ENCODE assay signal across 30 cellular contexts in genomic region chr6:128888444-128889175, GRCh38. TPM values are rescaled to one million over a fixed set of nuclear protein-coding genes. Genes with fewer than 3 reads are reported as not detected.
DNase-seq lines count a peak whose midpoint lies in the region; ATAC-seq and TF ChIP-seq lines count a peak whose summit lies in the region.
"Had no signal": no experiment of that assay in that cellular context is flagged by ENCODE, and none has a peak within 500 bp of the region (broad histone marks: within the 10 kb centered on the region; RNA-seq: fewer than 3 reads in every experiment).

No MANE protein-coding gene starts in this region.

- no peaks in the 10 kb centered on the region for H3K4me1 Mint-ChIP-seq in MCF 10A (ENCODE audit: insufficient read depth, unreplicated experiment)
- H3K4me1 Mint-ChIP-seq: CD14-positive monocyte; CD8-positive, alpha-beta memory T cell had no signal

- H3K4me1 ChIP-seq in breast epithelium (no peaks in the 10 kb centered on the region), cardiac muscle cell (ENCODE audit: low read depth) (peaks cover 68% of the 10 kb centered on the region), right atrium auricular region (peaks cover 0 to 3% of the 10 kb centered on the region in 2 donors)
- H3K4me1 ChIP-seq: BE2C had no signal

- no peak for ATAC-seq in HG02642 (IDR thresholded peaks at IDR 0.05; ENCODE audit: poor library complexity, unreplicated experiment)
- ATAC-seq in SK-N-SH treated with all-trans-retinoic acid at 6 μM for 48 hours: no peak
- ATAC-seq: GM12878, GM23338 had no signal

- H3K4me3 ChIP-seq in breast epithelium: peak overlapping the region in 2 of 3 donors; percentile 8 to 27
- no peak overlapping the region for H3K4me3 ChIP-seq in cardiac muscle cell
- peak overlapping the region; percentile 19 to 65 for H3K4me3 ChIP-seq in right atrium auricular region
- no peak overlapping the region for H3K4me3 ChIP-seq in lower leg skin (ENCODE audit: low read depth, poor library complexity, severe bottlenecking)
- H3K4me3 ChIP-seq: GM12878, GM23338, HAP-1 had no signal

- CTCF ChIA-PET in MCF 10A (lab: Yijun Ruan, JAX): no interaction called here

- H3K36me3 Mint-ChIP-seq in MCF 10A (ENCODE audit: insufficient read depth, unreplicated experiment): no peaks in the 10 kb centered on the region
- H3K36me3 Mint-ChIP-seq: CD14-positive monocyte; CD8-positive, alpha-beta memory T cell had no signal

- TF ChIP-seq POLR2A in breast epithelium (IDR thresholded peaks at IDR 0.05) (no peak), lower leg skin (IDR thresholded peaks at IDR 0.05) (no peak)

- TF ChIP-seq CTCF in breast epithelium (IDR thresholded peaks at IDR 0.05): no peak
- no peak for TF ChIP-seq CTCF in MCF 10A (IDR thresholded peaks at IDR 0.05; ENCODE audit: unreplicated experiment)
- TF ChIP-seq CTCF in cardiac muscle cell (IDR thresholded peaks at IDR 0.05; ENCODE audit: low read depth, low read length): no peak
- TF ChIP-seq CTCF in right atrium auricular region (IDR thresholded peaks at IDR 0.05): no peak
- TF ChIP-seq CTCF in lower leg skin (IDR thresholded peaks at IDR 0.05): no peak

- H3K9me3 Mint-ChIP-seq in MCF 10A (ENCODE audit: unreplicated experiment): no peaks in the 10 kb centered on the region
- H3K9me3 Mint-ChIP-seq: CD8-positive, alpha-beta memory T cell; GM23338 had no signal

- H3K27ac ChIP-seq in breast epithelium: no peak overlapping the region
- H3K27ac ChIP-seq in cardiac muscle cell: peak overlapping the region; percentile 80
- H3K27ac ChIP-seq in right atrium auricular region: peak overlapping the region; percentile 61 to 87

- peaks cover 70% of the 10 kb centered on the region for H3K27me3 Mint-ChIP-seq in MCF 10A (ENCODE audit: insufficient read depth, unreplicated experiment)

- no peak for DNase-seq in breast epithelium (ENCODE audit: low spot score in 2 of 2)
- DNase-seq in MCF 10A (ENCODE audit: unreplicated experiment): no peak
- DNase-seq in cardiac muscle cell (ENCODE audit: low read depth in 1 of 2, low spot score in 1 of 2): peak in 1 of 2 donors; percentile 28
- no peak for DNase-seq in right atrium auricular region (ENCODE audit: low spot score)
- DNase-seq in lower leg skin (ENCODE audit: low spot score in 2 of 2): no peak
- no peak for DNase-seq in HCEC 1CT
- DNase-seq: 8988T; ACHN; BE2C; CD8-positive, alpha-beta memory T cell; DMS 273 treated with DMSO at 0.1 percent for 48 hours; DMS79; EL; GDM1; IMR-90; KG1; MM.1S; NCI-H1417; NCI-H1694 treated with DMSO at 0.1 percent for 48 hours; NCI-H2081; NCI-H524 treated with DMSO at 0.1 percent for 48 hours; NCI-H82; RPMI8226; SHP77 treated with DMSO at 0.1 percent for 48 hours had no signal

- no peak overlapping the region for H3K4me3 Mint-ChIP-seq in MCF 10A (ENCODE audit: unreplicated experiment)
- H3K4me3 Mint-ChIP-seq: CD14-positive monocyte; CD8-positive, alpha-beta memory T cell; GM23338 had no signal

- no peaks in the 10 kb centered on the region for H3K9me3 ChIP-seq in breast epithelium
- H3K9me3 ChIP-seq in cardiac muscle cell (ENCODE audit: low read depth): no peaks in the 10 kb centered on the region
- H3K9me3 ChIP-seq in right atrium auricular region: no peaks in the 10 kb centered on the region
- H3K9me3 ChIP-seq: BE2C, HAP-1 had no signal

- BruUV-seq in MCF 10A (replicated peaks; lab: Mats Ljungman, UMichigan): no TSS peak

- no peak overlapping the region for H3K27ac Mint-ChIP-seq in MCF 10A (ENCODE audit: low read depth, unreplicated experiment)
- H3K27ac Mint-ChIP-seq: CD14-positive monocyte; CD8-positive, alpha-beta memory T cell; GM23338 had no signal

- POLR2A ChIA-PET in MCF 10A (lab: Yijun Ruan, JAX): no interaction called here

- H3K36me3 ChIP-seq in breast epithelium (no peaks in the 10 kb centered on the region), cardiac muscle cell (no peaks in the 10 kb centered on the region), right atrium auricular region (no peaks in the 10 kb centered on the region)
- H3K36me3 ChIP-seq: BE2C, HAP-1 had no signal

- WGBS in lower leg skin, 2 donors: 93 to 96% methylated on average over 5 of the region's 5 CpGs

- intact Hi-C loops in breast epithelium (cut with DNase I; ENCODE audit: low total_unique reads): loop anchor here (10.0 kb wide), 1 partner anchor 154 kb away; no protein-coding TSS in a partner anchor
- intact Hi-C loops in MCF 10A (cut with micrococcal nuclease): no loop called here
- intact Hi-C loops in lower leg skin (cut with DNase I; ENCODE audit: low total_unique reads): no loop called here

- H3K27me3 ChIP-seq in breast epithelium (no peaks in the 10 kb centered on the region), cardiac muscle cell (no peaks in the 10 kb centered on the region), right atrium auricular region (no peaks in the 10 kb centered on the region)
- H3K27me3 ChIP-seq: BE2C had no signal

TF ChIP-seq in SK-N-SH treated with all-trans-retinoic acid at 6 μM for 48 hours, 23 proteins besides CTCF, POLR2A, EP300 and RAD21:
- TF ChIP-seq PPARA (CRISPR knock-in tag; IDR thresholded peaks at IDR 0.05; ENCODE audit: borderline replicate concordance) (no peak), CSRNP3 (CRISPR knock-in tag; IDR thresholded peaks at IDR 0.05) (no peak), ESRRG (CRISPR knock-in tag; IDR thresholded peaks at IDR 0.05) (no peak), ISL1 (CRISPR knock-in tag; IDR thresholded peaks at IDR 0.05) (no peak), ZC3H10 (CRISPR knock-in tag; IDR thresholded peaks at IDR 0.05) (no peak), ZNF8 (CRISPR knock-in tag; IDR thresholded peaks at IDR 0.05) (no peak), SNAI2 (CRISPR knock-in tag; IDR thresholded peaks at IDR 0.05) (no peak), GLIS3 (CRISPR knock-in tag; IDR thresholded peaks at IDR 0.05) (no peak), TCF4 (CRISPR knock-in tag; IDR thresholded peaks at IDR 0.05; ENCODE audit: borderline replicate concordance) (no peak)
- TF ChIP-seq, protein P1, sequence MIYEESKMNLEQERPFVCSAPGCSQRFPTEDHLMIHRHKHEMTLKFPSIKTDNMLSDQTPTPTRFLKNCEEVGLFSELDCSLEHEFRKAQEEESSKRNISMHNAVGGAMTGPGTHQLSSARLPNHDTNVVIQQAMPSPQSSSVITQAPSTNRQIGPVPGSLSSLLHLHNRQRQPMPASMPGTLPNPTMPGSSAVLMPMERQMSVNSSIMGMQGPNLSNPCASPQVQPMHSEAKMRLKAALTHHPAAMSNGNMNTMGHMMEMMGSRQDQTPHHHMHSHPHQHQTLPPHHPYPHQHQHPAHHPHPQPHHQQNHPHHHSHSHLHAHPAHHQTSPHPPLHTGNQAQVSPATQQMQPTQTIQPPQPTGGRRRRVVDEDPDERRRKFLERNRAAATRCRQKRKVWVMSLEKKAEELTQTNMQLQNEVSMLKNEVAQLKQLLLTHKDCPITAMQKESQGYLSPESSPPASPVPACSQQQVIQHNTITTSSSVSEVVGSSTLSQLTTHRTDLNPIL (CRISPR knock-in tag; IDR thresholded peaks at IDR 0.05; ENCODE audit: low read depth): no peak
- TF ChIP-seq, protein P2, sequence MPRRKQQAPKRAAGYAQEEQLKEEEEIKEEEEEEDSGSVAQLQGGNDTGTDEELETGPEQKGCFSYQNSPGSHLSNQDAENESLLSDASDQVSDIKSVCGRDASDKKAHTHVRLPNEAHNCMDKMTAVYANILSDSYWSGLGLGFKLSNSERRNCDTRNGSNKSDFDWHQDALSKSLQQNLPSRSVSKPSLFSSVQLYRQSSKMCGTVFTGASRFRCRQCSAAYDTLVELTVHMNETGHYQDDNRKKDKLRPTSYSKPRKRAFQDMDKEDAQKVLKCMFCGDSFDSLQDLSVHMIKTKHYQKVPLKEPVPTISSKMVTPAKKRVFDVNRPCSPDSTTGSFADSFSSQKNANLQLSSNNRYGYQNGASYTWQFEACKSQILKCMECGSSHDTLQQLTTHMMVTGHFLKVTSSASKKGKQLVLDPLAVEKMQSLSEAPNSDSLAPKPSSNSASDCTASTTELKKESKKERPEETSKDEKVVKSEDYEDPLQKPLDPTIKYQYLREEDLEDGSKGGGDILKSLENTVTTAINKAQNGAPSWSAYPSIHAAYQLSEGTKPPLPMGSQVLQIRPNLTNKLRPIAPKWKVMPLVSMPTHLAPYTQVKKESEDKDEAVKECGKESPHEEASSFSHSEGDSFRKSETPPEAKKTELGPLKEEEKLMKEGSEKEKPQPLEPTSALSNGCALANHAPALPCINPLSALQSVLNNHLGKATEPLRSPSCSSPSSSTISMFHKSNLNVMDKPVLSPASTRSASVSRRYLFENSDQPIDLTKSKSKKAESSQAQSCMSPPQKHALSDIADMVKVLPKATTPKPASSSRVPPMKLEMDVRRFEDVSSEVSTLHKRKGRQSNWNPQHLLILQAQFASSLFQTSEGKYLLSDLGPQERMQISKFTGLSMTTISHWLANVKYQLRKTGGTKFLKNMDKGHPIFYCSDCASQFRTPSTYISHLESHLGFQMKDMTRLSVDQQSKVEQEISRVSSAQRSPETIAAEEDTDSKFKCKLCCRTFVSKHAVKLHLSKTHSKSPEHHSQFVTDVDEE (CRISPR knock-in tag; IDR thresholded peaks at IDR 0.05): no peak

RNA-seq across cellular contexts. Expression of gene LAMA2, which starts 5.7 kb away (rescaled TPM):
- total RNA-seq in breast epithelium (100 to 1,000 TPM; 116 to 293 (median 118) TPM), MCF 10A (2022) (2.2 and 3.9 TPM in 2 replicates), cardiac muscle cell (52.0 and 78.1 TPM in 2 replicates), right atrium auricular region (100 to 1,000 TPM; 150 to 166 TPM), lower leg skin (10 to 100 TPM; 23.4 to 80.8 (median 28.2) TPM)
- polyA plus RNA-seq in cardiac muscle cell: 13.4 and 20.3 TPM in 2 replicates
- polyA plus RNA-seq: CD14-positive monocyte had no signal

Comparison
In these comparisons a context has a peak if more than half of its experiments do, and no peak if none do; other contexts are left out.
1. H3K4me3 ChIP-seq: peak in breast epithelium (2 of 3) and right atrium auricular region (2 of 2); none in cardiac muscle cell (single experiment) and lower leg skin (single experiment).
2. H3K27ac ChIP-seq: peak in cardiac muscle cell (single experiment) and right atrium auricular region (2 of 2); none in breast epithelium (0 of 2).